Comparison of ENCODE assay signal across 1 cellular context in the genomic region with DNA sequence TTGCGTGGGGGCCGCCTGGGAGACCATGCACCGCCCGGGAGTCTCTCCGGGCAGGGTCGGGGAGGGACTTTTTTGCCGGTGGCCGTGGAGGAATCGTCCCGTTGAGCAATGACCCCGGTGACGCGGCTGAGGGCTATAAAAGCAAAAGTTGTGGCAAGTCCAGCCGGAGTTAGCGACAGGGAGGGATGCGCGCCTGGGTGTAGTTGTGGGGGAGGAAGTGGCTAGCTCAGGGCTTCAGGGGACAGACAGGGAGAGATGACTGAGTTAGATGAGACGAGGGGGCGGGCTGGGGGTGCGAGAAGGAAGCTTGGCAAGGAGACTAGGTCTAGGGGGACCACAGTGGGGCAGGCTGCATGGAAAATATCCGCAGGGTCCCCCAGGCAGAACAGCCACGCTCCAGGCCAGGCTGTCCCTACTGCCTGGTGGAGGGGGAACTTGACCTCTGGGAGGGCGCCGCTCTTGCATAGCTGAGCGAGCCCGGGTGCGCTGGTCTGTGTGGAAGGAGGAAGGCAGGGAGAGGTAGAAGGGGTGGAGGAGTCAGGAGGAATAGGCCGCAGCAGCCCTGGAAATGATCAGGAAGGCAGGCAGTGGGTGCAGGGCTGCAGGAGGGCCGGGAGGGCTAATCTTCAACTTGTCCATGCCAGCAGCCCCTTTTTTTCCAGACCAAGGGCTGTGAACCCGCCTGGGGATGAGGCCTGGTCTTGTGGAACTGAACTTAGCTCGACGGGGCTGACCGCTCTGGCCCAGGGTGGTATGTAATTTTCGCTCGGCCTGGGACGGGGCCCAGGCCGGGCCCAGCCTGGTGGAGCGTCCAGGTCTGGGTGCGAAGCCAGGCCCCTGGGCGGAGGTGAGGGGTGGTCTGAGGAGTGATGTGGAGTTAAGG.
TF ChIP-seq lines count a peak whose summit lies in the region.

TSS of gene NEAT1 (plus strand) at position 166 of the 883 bp plus-strand sequence.

TF ChIP-seq in K562, 482 proteins besides CTCF, POLR2A, EP300 and RAD21 (continued from another document and continues in another):
- peak; percentile 22 to 100; a peak in 3 of 4 replicates for TF ChIP-seq MAZ (CRISPR knock-in tag; conservative IDR thresholded peaks at IDR 0.05 in 1 of 2, IDR thresholded peaks at IDR 0.05 in 1 of 2)
- TF ChIP-seq RBM17 (IDR thresholded peaks at IDR 0.05; ENCODE audit: borderline replicate concordance, low read depth, low read length): no peak
- TF ChIP-seq RBM22 (IDR thresholded peaks at IDR 0.05; ENCODE audit: low read depth, low read length, poor library complexity, severe bottlenecking): peak; percentile 100
- TF ChIP-seq, protein P1, sequence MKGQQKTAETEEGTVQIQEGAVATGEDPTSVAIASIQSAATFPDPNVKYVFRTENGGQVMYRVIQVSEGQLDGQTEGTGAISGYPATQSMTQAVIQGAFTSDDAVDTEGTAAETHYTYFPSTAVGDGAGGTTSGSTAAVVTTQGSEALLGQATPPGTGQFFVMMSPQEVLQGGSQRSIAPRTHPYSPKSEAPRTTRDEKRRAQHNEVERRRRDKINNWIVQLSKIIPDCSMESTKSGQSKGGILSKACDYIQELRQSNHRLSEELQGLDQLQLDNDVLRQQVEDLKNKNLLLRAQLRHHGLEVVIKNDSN (CRISPR knock-in tag; IDR thresholded peaks at IDR 0.05): 0 out of 2 replicates have a peak, but pooled peaks have one; percentile 6
- TF ChIP-seq MTA3 (IDR thresholded peaks at IDR 0.05; ENCODE audit: borderline replicate concordance): peak; percentile 99
- peak; percentile 85 for TF ChIP-seq JUND (IDR thresholded peaks at IDR 0.05; ENCODE audit: borderline replicate concordance, low read depth, low read length)
- no peak for TF ChIP-seq JUND (tag; IDR thresholded peaks at IDR 0.05; ENCODE audit: borderline replicate concordance, low read depth, low read length)
- TF ChIP-seq ZNF699 (CRISPR knock-in tag; IDR thresholded peaks at IDR 0.05; ENCODE audit: insufficient replicate concordance): no peak
- peak; percentile 99 for TF ChIP-seq CGGBP1 (CRISPR knock-in tag; IDR thresholded peaks at IDR 0.05)
- TF ChIP-seq, protein P2, sequence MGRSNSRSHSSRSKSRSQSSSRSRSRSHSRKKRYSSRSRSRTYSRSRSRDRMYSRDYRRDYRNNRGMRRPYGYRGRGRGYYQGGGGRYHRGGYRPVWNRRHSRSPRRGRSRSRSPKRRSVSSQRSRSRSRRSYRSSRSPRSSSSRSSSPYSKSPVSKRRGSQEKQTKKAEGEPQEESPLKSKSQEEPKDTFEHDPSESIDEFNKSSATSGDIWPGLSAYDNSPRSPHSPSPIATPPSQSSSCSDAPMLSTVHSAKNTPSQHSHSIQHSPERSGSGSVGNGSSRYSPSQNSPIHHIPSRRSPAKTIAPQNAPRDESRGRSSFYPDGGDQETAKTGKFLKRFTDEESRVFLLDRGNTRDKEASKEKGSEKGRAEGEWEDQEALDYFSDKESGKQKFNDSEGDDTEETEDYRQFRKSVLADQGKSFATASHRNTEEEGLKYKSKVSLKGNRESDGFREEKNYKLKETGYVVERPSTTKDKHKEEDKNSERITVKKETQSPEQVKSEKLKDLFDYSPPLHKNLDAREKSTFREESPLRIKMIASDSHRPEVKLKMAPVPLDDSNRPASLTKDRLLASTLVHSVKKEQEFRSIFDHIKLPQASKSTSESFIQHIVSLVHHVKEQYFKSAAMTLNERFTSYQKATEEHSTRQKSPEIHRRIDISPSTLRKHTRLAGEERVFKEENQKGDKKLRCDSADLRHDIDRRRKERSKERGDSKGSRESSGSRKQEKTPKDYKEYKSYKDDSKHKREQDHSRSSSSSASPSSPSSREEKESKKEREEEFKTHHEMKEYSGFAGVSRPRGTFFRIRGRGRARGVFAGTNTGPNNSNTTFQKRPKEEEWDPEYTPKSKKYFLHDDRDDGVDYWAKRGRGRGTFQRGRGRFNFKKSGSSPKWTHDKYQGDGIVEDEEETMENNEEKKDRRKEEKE (IDR thresholded peaks at IDR 0.05; ENCODE audit: borderline replicate concordance in 1 of 2, control insufficient read depth in 1 of 2, low read depth in 2 of 2, low read length in 1 of 2): peak; percentile 79 to 96
- TF ChIP-seq, protein P3, sequence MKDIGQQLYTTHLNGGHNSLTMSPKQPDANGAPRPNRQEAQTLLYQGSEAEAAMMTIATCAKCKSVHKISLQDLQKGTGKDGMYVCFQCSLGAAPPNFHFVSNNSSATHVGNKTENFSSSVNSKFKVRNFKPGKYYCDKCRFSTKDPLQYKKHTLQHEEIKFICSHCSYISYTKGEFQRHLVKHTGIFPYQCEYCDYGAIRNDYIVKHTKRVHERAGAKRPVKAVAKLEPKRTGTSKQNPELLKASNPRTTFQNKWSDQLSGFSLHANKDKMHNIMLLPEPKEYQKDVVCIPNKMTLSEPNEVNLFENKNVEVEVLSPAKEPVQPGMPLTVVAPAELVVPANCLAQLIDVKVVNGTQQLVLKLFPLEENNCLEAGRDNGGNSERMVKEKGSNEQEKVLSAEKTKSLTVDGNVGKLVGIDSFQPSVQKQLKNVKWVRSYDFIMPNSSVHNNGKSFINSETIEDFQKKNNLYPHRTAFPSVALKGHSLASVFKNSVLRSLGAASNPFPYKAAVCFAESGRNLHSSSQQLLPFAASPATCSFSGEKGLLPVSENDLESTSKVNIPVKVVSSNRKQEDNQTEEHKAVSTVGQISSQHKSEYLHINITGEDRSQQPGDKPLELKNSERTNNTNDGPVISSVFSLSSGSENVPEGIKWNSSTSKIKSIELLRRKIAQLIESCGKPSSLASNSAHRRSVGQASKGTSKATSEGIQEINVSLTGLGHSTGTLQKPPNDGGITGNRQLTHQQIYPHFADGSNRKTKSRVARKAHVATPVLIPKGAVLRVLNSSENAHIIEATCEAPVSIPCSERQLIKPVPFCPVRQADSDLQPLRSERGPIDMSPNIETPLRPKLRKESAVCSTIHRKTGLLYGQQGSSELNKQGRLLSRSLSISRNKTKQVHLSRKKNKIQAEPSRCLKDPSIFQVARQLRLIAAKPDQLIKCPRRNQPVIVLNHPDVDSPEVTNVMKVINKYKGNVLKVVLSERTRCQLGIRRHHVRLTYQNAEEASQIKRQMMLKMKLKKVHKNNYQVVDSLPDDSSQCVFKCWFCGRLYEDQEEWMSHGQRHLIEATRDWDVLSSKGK (CRISPR knock-in tag; IDR thresholded peaks at IDR 0.05): peak; percentile 99
- peak; percentile 97 for TF ChIP-seq E2F3 (CRISPR knock-in tag; IDR thresholded peaks at IDR 0.05)
- TF ChIP-seq CBX1 (IDR thresholded peaks at IDR 0.05; ENCODE audit: low read depth): peak; percentile 99
- TF ChIP-seq CREB3 (tag; conservative IDR thresholded peaks at IDR 0.05; ENCODE audit: low read depth): no peak
- peak; percentile 92 for TF ChIP-seq FIP1L1 (IDR thresholded peaks at IDR 0.05; ENCODE audit: low read depth, low read length, poor library complexity, severe bottlenecking)
- peak; percentile 96 for TF ChIP-seq CEBPB (tag; IDR thresholded peaks at IDR 0.05)
- TF ChIP-seq KAT2B (IDR thresholded peaks at IDR 0.05; ENCODE audit: low read depth, low read length): no peak
- TF ChIP-seq HNRNPUL1 (IDR thresholded peaks at IDR 0.05; ENCODE audit: low read length): peak; percentile 93
- TF ChIP-seq CBFA2T2 (conservative IDR thresholded peaks at IDR 0.05): peak; percentile 11; the same call in 1 of the 2 replicates
- peak; percentile 99 for TF ChIP-seq CHCHD3 (CRISPR knock-in tag; IDR thresholded peaks at IDR 0.05)
- TF ChIP-seq RHOXF2B (CRISPR knock-in tag; conservative IDR thresholded peaks at IDR 0.05): peak; percentile 99
- peak; percentile 93 for TF ChIP-seq TFE3 (CRISPR knock-in tag; IDR thresholded peaks at IDR 0.05)
- TF ChIP-seq TEAD1 (CRISPR knock-in tag; IDR thresholded peaks at IDR 0.05): peak; percentile 39 to 100
- peak; percentile 59 for TF ChIP-seq ZNF384 (IDR thresholded peaks at IDR 0.05; ENCODE audit: low read depth, low read length)
- TF ChIP-seq TAF9B (IDR thresholded peaks at IDR 0.05; ENCODE audit: partially characterized antibody): no peak
- TF ChIP-seq, protein P4, sequence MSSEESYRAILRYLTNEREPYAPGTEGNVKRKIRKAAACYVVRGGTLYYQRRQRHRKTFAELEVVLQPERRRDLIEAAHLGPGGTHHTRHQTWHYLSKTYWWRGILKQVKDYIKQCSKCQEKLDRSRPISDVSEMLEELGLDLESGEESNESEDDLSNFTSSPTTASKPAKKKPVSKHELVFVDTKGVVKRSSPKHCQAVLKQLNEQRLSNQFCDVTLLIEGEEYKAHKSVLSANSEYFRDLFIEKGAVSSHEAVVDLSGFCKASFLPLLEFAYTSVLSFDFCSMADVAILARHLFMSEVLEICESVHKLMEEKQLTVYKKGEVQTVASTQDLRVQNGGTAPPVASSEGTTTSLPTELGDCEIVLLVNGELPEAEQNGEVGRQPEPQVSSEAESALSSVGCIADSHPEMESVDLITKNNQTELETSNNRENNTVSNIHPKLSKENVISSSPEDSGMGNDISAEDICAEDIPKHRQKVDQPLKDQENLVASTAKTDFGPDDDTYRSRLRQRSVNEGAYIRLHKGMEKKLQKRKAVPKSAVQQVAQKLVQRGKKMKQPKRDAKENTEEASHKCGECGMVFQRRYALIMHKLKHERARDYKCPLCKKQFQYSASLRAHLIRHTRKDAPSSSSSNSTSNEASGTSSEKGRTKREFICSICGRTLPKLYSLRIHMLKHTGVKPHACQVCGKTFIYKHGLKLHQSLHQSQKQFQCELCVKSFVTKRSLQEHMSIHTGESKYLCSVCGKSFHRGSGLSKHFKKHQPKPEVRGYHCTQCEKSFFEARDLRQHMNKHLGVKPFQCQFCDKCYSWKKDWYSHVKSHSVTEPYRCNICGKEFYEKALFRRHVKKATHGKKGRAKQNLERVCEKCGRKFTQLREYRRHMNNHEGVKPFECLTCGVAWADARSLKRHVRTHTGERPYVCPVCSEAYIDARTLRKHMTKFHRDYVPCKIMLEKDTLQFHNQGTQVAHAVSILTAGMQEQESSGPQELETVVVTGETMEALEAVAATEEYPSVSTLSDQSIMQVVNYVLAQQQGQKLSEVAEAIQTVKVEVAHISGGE (CRISPR knock-in tag; IDR thresholded peaks at IDR 0.05): peak in 2 of 3 experiments; percentile 59 to 93; a peak in 3 of 6 replicates
- peak; percentile 41 for TF ChIP-seq CBFA2T3 (IDR thresholded peaks at IDR 0.05)
- peak; percentile 97 for TF ChIP-seq ZNF354B (CRISPR knock-in tag; IDR thresholded peaks at IDR 0.05)
- TF ChIP-seq, protein P5, sequence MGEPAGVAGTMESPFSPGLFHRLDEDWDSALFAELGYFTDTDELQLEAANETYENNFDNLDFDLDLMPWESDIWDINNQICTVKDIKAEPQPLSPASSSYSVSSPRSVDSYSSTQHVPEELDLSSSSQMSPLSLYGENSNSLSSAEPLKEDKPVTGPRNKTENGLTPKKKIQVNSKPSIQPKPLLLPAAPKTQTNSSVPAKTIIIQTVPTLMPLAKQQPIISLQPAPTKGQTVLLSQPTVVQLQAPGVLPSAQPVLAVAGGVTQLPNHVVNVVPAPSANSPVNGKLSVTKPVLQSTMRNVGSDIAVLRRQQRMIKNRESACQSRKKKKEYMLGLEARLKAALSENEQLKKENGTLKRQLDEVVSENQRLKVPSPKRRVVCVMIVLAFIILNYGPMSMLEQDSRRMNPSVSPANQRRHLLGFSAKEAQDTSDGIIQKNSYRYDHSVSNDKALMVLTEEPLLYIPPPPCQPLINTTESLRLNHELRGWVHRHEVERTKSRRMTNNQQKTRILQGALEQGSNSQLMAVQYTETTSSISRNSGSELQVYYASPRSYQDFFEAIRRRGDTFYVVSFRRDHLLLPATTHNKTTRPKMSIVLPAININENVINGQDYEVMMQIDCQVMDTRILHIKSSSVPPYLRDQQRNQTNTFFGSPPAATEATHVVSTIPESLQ (CRISPR knock-in tag; IDR thresholded peaks at IDR 0.05): 0 out of 2 replicates have a peak, but pooled peaks have one; percentile 20
- peak; percentile 67 for TF ChIP-seq RB1 (IDR thresholded peaks at IDR 0.05; ENCODE audit: low read depth)
- TF ChIP-seq ZNF668 (CRISPR knock-in tag; IDR thresholded peaks at IDR 0.05): peak; percentile 86; the same call in 1 of the 2 replicates
- peak; percentile 100 for TF ChIP-seq GTF2E2 (tag; IDR thresholded peaks at IDR 0.05)
- TF ChIP-seq ARID3A (IDR thresholded peaks at IDR 0.05; ENCODE audit: borderline replicate concordance, low read depth, low read length): no peak
- TF ChIP-seq DPF2 (IDR thresholded peaks at IDR 0.05): peak; percentile 58; the same call in 1 of the 2 replicates
- no peak for TF ChIP-seq POLR2H (tag; IDR thresholded peaks at IDR 0.05; ENCODE audit: low read depth)
- peak; percentile 99 for TF ChIP-seq POLR2AphosphoS5 (IDR thresholded peaks at IDR 0.05; ENCODE audit: control insufficient read depth, insufficient read depth, low read depth, low read length)
